29 cellular contexts compared by ENCODE assay signal in genomic region chr10:15670880-15671279, GRCh38. TPM values are rescaled to one million over a fixed set of nuclear protein-coding genes. Genes with fewer than 3 reads are reported as not detected.
"Had no signal": no experiment of that assay in that cellular context is flagged by ENCODE, and none has a peak within 500 bp of the region (broad histone marks: within the 10 kb centered on the region; RNA-seq: fewer than 3 reads in every experiment).

No MANE protein-coding gene starts in this region.

- H3K27ac Mint-ChIP-seq: naive B cell; naive thymus-derived CD8-positive, alpha-beta T cell; nephron; neural progenitor cell; stimulated activated memory B cell treated with anti-CD40 and anti-IgM and Interleukin-4, amounts not matched to agents 10 μg/mL and 1 μg/mL and 100 μg/mL, for 72 hours; stimulated activated naive CD8-positive, alpha-beta T cell treated with anti-CD3 and anti-CD28 coated beads, Interleukin-15, amount 100 ng/mL, for 72 hours; type B pancreatic cell had no signal

- H3K4me1 Mint-ChIP-seq: naive B cell; naive thymus-derived CD8-positive, alpha-beta T cell; nephron; neural progenitor cell; stimulated activated memory B cell treated with anti-CD40 and anti-IgM and Interleukin-4, amounts not matched to agents 10 μg/mL and 1 μg/mL and 100 μg/mL, for 72 hours; stimulated activated naive CD8-positive, alpha-beta T cell treated with anti-CD3 and anti-CD28 coated beads, Interleukin-15, amount 100 ng/mL, for 72 hours had no signal

- H3K4me2 ChIP-seq: neural progenitor cell, smooth muscle cell had no signal

- H3K4me1 ChIP-seq: neural progenitor cell, pancreas, prostate gland, suprapubic skin, testis, tibial artery, transverse colon, upper lobe of right lung, uterus had no signal

- H3K36me3 ChIP-seq: neural progenitor cell, pancreas, prostate gland, suprapubic skin, transverse colon, upper lobe of right lung, uterus had no signal

- ATAC-seq: naive thymus-derived CD8-positive, alpha-beta T cell; pancreas; right cardiac atrium; sciatic nerve; stimulated activated memory B cell treated with anti-CD40 and anti-IgM and Interleukin-4, amounts not matched to agents 10 μg/mL and 1 μg/mL and 100 μg/mL, for 72 hours; stimulated activated naive CD8-positive, alpha-beta T cell treated with anti-CD3 and anti-CD28 coated beads, Interleukin-15, amount 100 ng/mL, for 72 hours; stimulated activated naive CD8-positive, alpha-beta T cell treated with anti-CD3 and anti-CD28 coated beads, Interleukin-15, Interleukin-2, amounts not matched to agents 100 U/mL and 50 U/mL, for 24 hours; upper lobe of right lung had no signal

- H3K9me3 ChIP-seq: pancreas, prostate gland, spleen, suprapubic skin, testis, tibial artery, transverse colon, upper lobe of right lung, uterus had no signal

- H3K4me3 Mint-ChIP-seq: naive B cell; naive thymus-derived CD8-positive, alpha-beta T cell; nephron; neural progenitor cell; stimulated activated memory B cell treated with anti-CD40 and anti-IgM and Interleukin-4, amounts not matched to agents 10 μg/mL and 1 μg/mL and 100 μg/mL, for 72 hours; stimulated activated naive CD8-positive, alpha-beta T cell treated with anti-CD3 and anti-CD28 coated beads, Interleukin-15, amount 100 ng/mL, for 72 hours; type B pancreatic cell had no signal

- H3K36me3 Mint-ChIP-seq: naive B cell; neural progenitor cell; stimulated activated memory B cell treated with anti-CD40 and anti-IgM and Interleukin-4, amounts not matched to agents 10 μg/mL and 1 μg/mL and 100 μg/mL, for 72 hours had no signal

- H3K27ac ChIP-seq: neural progenitor cell, pancreas, prostate gland, skin epidermis, spleen, suprapubic skin, testis, tibial artery, transverse colon, upper lobe of right lung, uterus had no signal

- H3K9me3 Mint-ChIP-seq: type B pancreatic cell had no signal

- FAIRE-seq: pancreas had no signal

- H3K27me3 ChIP-seq: neural progenitor cell, pancreas, spleen, suprapubic skin, testis, tibial artery, transverse colon, upper lobe of right lung, uterus had no signal

- H2AFZ ChIP-seq: neural progenitor cell had no signal

- H3K27me3 Mint-ChIP-seq: stimulated activated memory B cell treated with anti-CD40 and anti-IgM and Interleukin-4, amounts not matched to agents 10 μg/mL and 1 μg/mL and 100 μg/mL, for 72 hours; type B pancreatic cell had no signal

- DNase-seq: naive B cell; naive thymus-derived CD8-positive, alpha-beta T cell; nucleus accumbens; pancreas; right cardiac atrium; spleen; stimulated activated CD4-positive, alpha-beta T cell treated with anti-CD3 and anti-CD28 coated beads, Interleukin-12 subunit alpha, Interleukin-12 subunit beta, amount 100 ng/mL, for 4 hours; stimulated activated CD4-positive, alpha-beta T cell treated with anti-CD3 and anti-CD28 coated beads, Interleukin-1b, Interleukin-23, amount 100 ng/mL, for 48 hours; stimulated activated CD4-positive, alpha-beta T cell treated with anti-CD3 and anti-CD28 coated beads, Interleukin-4, amount 100 ng/mL, for 1 hour; stimulated activated CD4-positive, alpha-beta T cell treated with anti-CD3 and anti-CD28 coated beads, Interleukin-4, amount 100 ng/mL, for 4 hours; stimulated activated CD8-positive, alpha-beta memory T cell treated with anti-CD3 and anti-CD28 coated beads, Interleukin-4, amount 100 ng/mL, for 48 hours; stimulated activated naive CD4-positive, alpha-beta T cell; stimulated activated naive CD8-positive, alpha-beta T cell treated with anti-CD3 and anti-CD28 coated beads, Interleukin-15, amount 100 ng/mL, for 72 hours; stimulated activated naive CD8-positive, alpha-beta T cell treated with anti-CD3 and anti-CD28 coated beads, Interleukin-15, Interleukin-2, amounts not matched to agents 100 U/mL and 50 U/mL, for 24 hours; substantia nigra; testis; tibial artery; transverse colon; upper lobe of right lung; uterus had no signal

- H3K9ac ChIP-seq: neural progenitor cell had no signal

- H3K4me3 ChIP-seq: neural progenitor cell, pancreas, prostate gland, skin epidermis, smooth muscle cell, spleen, suprapubic skin, testis, tibial artery, transverse colon, upper lobe of right lung, uterus had no signal

RNA-seq across cellular contexts. Expression of gene ITGA8, which starts 48.8 kb away (rescaled TPM):
- total RNA-seq: naive thymus-derived CD8-positive, alpha-beta T cell had no signal
- polyA plus RNA-seq: naive thymus-derived CD8-positive, alpha-beta T cell had no signal
